Comparison of ENCODE assay signal across 8 cellular contexts in genomic region chr12:120688527-120689071, GRCh38. TPM values are rescaled to one million over a fixed set of nuclear protein-coding genes. Genes with fewer than 3 reads are reported as not detected.
DNase-seq lines count a peak whose midpoint lies in the region; ATAC-seq, FAIRE-seq and TF ChIP-seq lines count a peak whose summit lies in the region.

No MANE protein-coding gene starts in this region.

- H3K9me3 ChIP-seq in A673 (ENCODE audit: low read depth, low read length, poor library complexity, severe bottlenecking) (no peaks in the 10 kb centered on the region), iPS DF 6.9 (ENCODE audit: control insufficient read depth, insufficient read depth, low read length) (no peaks in the 10 kb centered on the region), small intestine (ENCODE audit: control insufficient read depth, low read depth) (no peaks in the 10 kb centered on the region)

- no TSS peak for BruUV-seq in A673 (replicated peaks; lab: Mats Ljungman, UMichigan)

- peak overlapping the region; percentile 98 for H3K27ac ChIP-seq in A673 (ENCODE audit: low read depth, low read length, poor library complexity, severe bottlenecking)
- H3K27ac ChIP-seq in iPS DF 6.9 (ENCODE audit: low read length) = no peak overlapping the region
- H3K27ac ChIP-seq in small intestine (ENCODE audit: low read depth in 1 of 2, low read length in 1 of 2) = peak overlapping the region; percentile 77 to 93

- intact Hi-C loops in A673 (cut with micrococcal nuclease; ENCODE audit: unreplicated experiment) = no loop called here

- H3K4me1 ChIP-seq in A673 (ENCODE audit: insufficient read depth, low read length, poor library complexity, severe bottlenecking) = peaks cover 24% of the 10 kb centered on the region
- H3K4me1 ChIP-seq in iPS DF 6.9 (ENCODE audit: control insufficient read depth, insufficient read depth, low read length) = peaks cover 3% of the 10 kb centered on the region
- peaks cover 13% of the 10 kb centered on the region in 2 donors for H3K4me1 ChIP-seq in small intestine (ENCODE audit: control insufficient read depth in 2 of 2, insufficient read depth in 1 of 2, low read depth in 1 of 2, low read length in 1 of 2)

- CTCF ChIA-PET in A673 (lab: Charles Lee) = no interaction called here

- peak overlapping the region; percentile 93 for H3K4me3 ChIP-seq in A673 (ENCODE audit: low read depth, low read length, poor library complexity, severe bottlenecking)
- peak overlapping the region; percentile 88 for H3K4me3 ChIP-seq in H7 (ENCODE audit: insufficient read depth, low read depth, low read length)
- peak overlapping the region; percentile 88 for H3K4me3 ChIP-seq in WI38 (ENCODE audit: low read depth, low read length)
- peak overlapping the region; percentile 7; the same call in 1 of the 2 replicates for H3K4me3 ChIP-seq in iPS DF 6.9 (ENCODE audit: low read length)
- H3K4me3 ChIP-seq in small intestine (ENCODE audit: low read depth in 1 of 2, low read length in 2 of 2) = peak overlapping the region; percentile 90 to 94

- POLR2A ChIA-PET in A673 (lab: Charles Lee; ENCODE audit: low non-redundant PET) = no interaction called here

- H3K27me3 ChIP-seq in A673 (replicated peaks; ENCODE audit: insufficient read depth, low read depth, low read length, poor library complexity) = no peaks in the 10 kb centered on the region
- H3K27me3 ChIP-seq in H7 (ENCODE audit: control insufficient read depth, insufficient read depth, low read length) = no peaks in the 10 kb centered on the region
- H3K27me3 ChIP-seq in iPS DF 6.9 (ENCODE audit: control insufficient read depth, insufficient read depth, low read length) = no peaks in the 10 kb centered on the region
- H3K27me3 ChIP-seq in small intestine (ENCODE audit: control insufficient read depth in 2 of 2, insufficient read depth in 2 of 2, low read length in 2 of 2) = no peaks in the 10 kb centered on the region

- no CpG with 5 or more reads among the region's 6 CpGs for WGBS in iPS DF 6.9 (ENCODE audit: insufficient coverage, insufficient read length)
- 3 to 9% (median 9%) methylated on average over 6 of the region's 6 CpGs for WGBS in small intestine, 3 donors

- no peak for ATAC-seq in HG02885 (IDR thresholded peaks at IDR 0.05; ENCODE audit: poor library complexity, unreplicated experiment)

- DNase-seq in A673 (ENCODE audit: low spot score) (no peak), H7 (no peak), iPS DF 6.9 (ENCODE audit: low read depth, low spot score) (no peak), small intestine (peak; percentile 94), NK-92 (lab: John Stamatoyannopoulos, UW; ENCODE audit: unreplicated experiment) (no peak), GM10266 (ENCODE audit: extremely low spot score) (no peak)

- no peak for TF ChIP-seq CTCF in A673 (conservative IDR thresholded peaks at IDR 0.05; ENCODE audit: low read depth, low read length)
- TF ChIP-seq CTCF in WI38 (IDR thresholded peaks at IDR 0.05; ENCODE audit: low read depth, low read length) = no peak
- no peak for TF ChIP-seq CTCF in GM10266 (IDR thresholded peaks at IDR 0.05; ENCODE audit: control insufficient read depth, insufficient read depth, low read depth, missing control alignments)

- H3K36me3 ChIP-seq in A673 (ENCODE audit: insufficient read depth, low read length, poor library complexity, severe bottlenecking) (peaks cover 2% of the 10 kb centered on the region), H7 (replicated peaks; ENCODE audit: control insufficient read depth, insufficient read depth, low read length) (no peaks in the 10 kb centered on the region), iPS DF 6.9 (ENCODE audit: control insufficient read depth, insufficient read depth, low read length) (no peaks in the 10 kb centered on the region), small intestine (ENCODE audit: control insufficient read depth in 2 of 2, insufficient read depth in 2 of 2, low read length in 2 of 2) (peaks cover 0 to 2% of the 10 kb centered on the region in 2 donors)

- no peak for FAIRE-seq in small intestine (lab: Jason Lieb, UNC)

RNA-seq across cellular contexts. Expression of gene MLEC, which starts 1.6 kb away (rescaled TPM):
- 145 and 176 TPM in 2 replicates for total RNA-seq in A673 (2021)
- total RNA-seq in H7 (2014; rRNA removed; shearing (Covaris generic)) = 142 and 181 TPM in 2 replicates
- 100 to 1,000 TPM in 1 of 3 donors, 10 to 100 TPM in 1, 1 to 10 TPM in 1; 9.7 to 228 (median 14.3) TPM for polyA plus RNA-seq in small intestine

RNA-seq across cellular contexts. Expression of gene UNC119B, which starts 21.7 kb away (rescaled TPM):
- total RNA-seq in A673 (2021) = 48.0 and 50.4 TPM in 2 replicates
- 15.8 and 26.4 TPM in 2 replicates for total RNA-seq in H7 (2014; rRNA removed; shearing (Covaris generic))
- 10 to 100 TPM in 1 of 3 donors, 1 to 10 TPM in 2; 6.9 to 19.1 (median 8.6) TPM for polyA plus RNA-seq in small intestine

RNA-seq across cellular contexts. Expression of gene ACADS, which starts 37.0 kb away (rescaled TPM):
- 3.4 and 5.7 TPM in 2 replicates for total RNA-seq in A673 (2021)
- total RNA-seq in H7 (2014; rRNA removed; shearing (Covaris generic)) = 14.0 and 16.0 TPM in 2 replicates
- 100 to 1,000 TPM in 2 of 3 donors, 10 to 100 TPM in 1; 99.4 to 359 (median 270) TPM for polyA plus RNA-seq in small intestine

RNA-seq across cellular contexts. Expression of gene CABP1, which starts 48.2 kb away (rescaled TPM):
- 1.2 and 1.6 TPM in 2 replicates for total RNA-seq in A673 (2021)
- 4.4 and 6.0 TPM in 2 replicates for total RNA-seq in H7 (2014; rRNA removed; shearing (Covaris generic))
- polyA plus RNA-seq in small intestine = 1 to 10 TPM in 1 of 3 donors, under 1 TPM in 1, not detected in 1; 0.67 to 1.5 TPM

Comparison
In these comparisons a context has a peak if more than half of its experiments do, and no peak if none do; other contexts are left out.
1. H3K4me3 ChIP-seq: peak in every context shown above with its lines; median percentile 93 in A673; 92 in small intestine; 88 in H7; 88 in WI38; 7 in iPS DF 6.9.